Comparison of ENCODE assay signal across 9 cellular contexts in the genomic region with DNA sequence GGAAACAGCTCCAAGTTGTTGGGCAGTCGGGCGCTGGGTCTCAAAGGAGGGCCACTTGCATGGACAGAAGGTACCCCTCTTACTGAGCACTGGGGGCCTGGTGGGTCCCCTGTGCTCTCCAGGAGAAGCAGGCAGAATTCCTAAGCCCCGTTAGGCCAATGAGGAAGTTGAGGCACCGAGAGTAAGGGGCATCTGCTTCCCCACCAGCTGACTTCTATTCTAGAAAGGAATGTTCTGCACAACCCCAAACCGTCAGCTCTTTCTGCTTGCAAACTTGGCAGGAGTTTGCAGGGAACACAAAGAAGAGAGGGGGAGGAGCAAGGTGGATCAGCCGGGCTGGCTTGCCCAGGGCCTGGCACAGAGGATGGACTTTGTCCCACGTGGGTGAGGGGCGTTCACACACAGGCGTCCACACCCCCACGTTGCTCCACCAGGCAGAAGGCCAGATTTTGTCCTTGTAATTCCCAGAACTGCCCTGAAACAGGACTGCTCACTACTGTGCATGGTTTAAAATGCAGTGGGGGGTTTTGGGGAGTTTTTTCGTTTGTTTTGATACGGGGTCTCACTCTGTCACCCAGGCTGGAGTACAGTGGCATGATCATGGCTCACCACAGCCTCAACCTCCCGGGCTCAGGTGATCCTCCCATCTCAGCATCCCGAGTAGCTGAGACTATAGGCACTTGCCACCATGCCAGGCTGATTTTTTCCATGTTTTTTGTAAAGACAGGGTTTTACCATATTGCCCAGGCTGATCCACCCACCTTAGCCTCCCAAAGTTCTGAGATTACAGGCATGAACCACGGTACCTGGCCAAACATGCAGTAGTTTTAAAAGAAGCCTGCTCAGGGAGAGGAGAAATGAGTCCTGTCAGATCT.
A peak's percentile ranks its signal among the peaks of the same experiment; 100 is the strongest.
DNase-seq lines count a peak whose midpoint lies in the region; ATAC-seq and TF ChIP-seq lines count a peak whose summit lies in the region.
"Had no signal": no experiment of that assay in that cellular context is flagged by ENCODE, and none has a peak within 500 bp of the region (broad histone marks: within the 10 kb centered on the region; RNA-seq: fewer than 3 reads in every experiment).

No MANE protein-coding gene starts in this region.

- 26 to 30% methylated on average over 15 of the region's 15 CpGs for WGBS in esophagus, 2 donors

- peak overlapping the region; percentile 36 to 56 for H3K27ac ChIP-seq in esophagus (ENCODE audit: low read depth in 2 of 2, low read length in 1 of 2)
- peak overlapping the region; percentile 90 to 97 for H3K27ac ChIP-seq in mucosa of rectum (ENCODE audit: low read depth in 2 of 2, low read length in 2 of 2)
- peak overlapping the region; percentile 80 for H3K27ac ChIP-seq in vagina

- ATAC-seq in HG03378 (IDR thresholded peaks at IDR 0.05; ENCODE audit: unreplicated experiment) (no peak), GM18873 (IDR thresholded peaks at IDR 0.05; ENCODE audit: low FRiP score, unreplicated experiment) (no peak)

- no peak for TF ChIP-seq POLR2A in vagina (IDR thresholded peaks at IDR 0.05)

- no peak for TF ChIP-seq CTCF in vagina (IDR thresholded peaks at IDR 0.05)

- no peak overlapping the region for H3K4me3 ChIP-seq in esophagus (ENCODE audit: low read depth in 1 of 2, low read length in 2 of 2)
- H3K4me3 ChIP-seq in mucosa of rectum (ENCODE audit: low read length in 2 of 2), result peak overlapping the region; percentile 39 to 44
- peak overlapping the region in 1 of 2 donors; percentile 19 for H3K4me3 ChIP-seq in vagina

- no peaks in the 10 kb centered on the region for H3K36me3 ChIP-seq in esophagus (ENCODE audit: control insufficient read depth in 2 of 2, insufficient read depth in 2 of 2, low read length in 1 of 2)
- no peaks in the 10 kb centered on the region for H3K36me3 ChIP-seq in mucosa of rectum (ENCODE audit: control insufficient read depth in 2 of 2, insufficient read depth in 2 of 2, low read length in 2 of 2)
- no peaks in the 10 kb centered on the region for H3K36me3 ChIP-seq in vagina

- H3K27me3 ChIP-seq in esophagus (ENCODE audit: control insufficient read depth in 1 of 2, insufficient read depth in 2 of 2, low read length in 2 of 2) (no peaks in the 10 kb centered on the region), mucosa of rectum (ENCODE audit: control insufficient read depth in 2 of 2, insufficient read depth in 2 of 2, low read length in 2 of 2) (no peaks in the 10 kb centered on the region), vagina (no peaks in the 10 kb centered on the region)

- H3K9me3 ChIP-seq in esophagus (ENCODE audit: control insufficient read depth in 2 of 2, insufficient read depth in 1 of 2, low read depth in 1 of 2, low read length in 1 of 2) (no peaks in the 10 kb centered on the region), mucosa of rectum (ENCODE audit: control insufficient read depth in 2 of 2, low read length in 2 of 2) (no peaks in the 10 kb centered on the region), vagina (no peaks in the 10 kb centered on the region)

- intact Hi-C loops in vagina (cut with DNase I), result no loop called here

- peak overlapping the region; percentile 64 to 71 for H3K9ac ChIP-seq in mucosa of rectum (ENCODE audit: low read depth in 1 of 2, low read length in 2 of 2)

- H3K4me1 ChIP-seq in esophagus (ENCODE audit: control insufficient read depth in 2 of 2, insufficient read depth in 2 of 2, low read length in 1 of 2) (peaks cover 2 to 4% of the 10 kb centered on the region in 2 donors), mucosa of rectum (ENCODE audit: control insufficient read depth in 2 of 2, insufficient read depth in 2 of 2, low read length in 2 of 2) (peaks cover 56 to 62% of the 10 kb centered on the region in 2 donors), vagina (peaks cover 38% of the 10 kb centered on the region)

- DNase-seq in DMS53 (lab: John Stamatoyannopoulos, UW) (peak; percentile 37), DMS53 treated with DMSO at 0.1 percent for 48 hours (lab: John Stamatoyannopoulos, UW; ENCODE audit: unreplicated experiment) (no peak), vagina (ENCODE audit: extremely low spot score in 2 of 2) (no peak)
- DNase-seq in activated CD4-positive, alpha-beta T cell treated with anti-CD3 and anti-CD28 coated beads for 48 hours, result no peak
- DNase-seq: activated CD4-positive, alpha-beta T cell treated with anti-CD3 and anti-CD28 coated beads, Interleukin-2, amount 10 ng/mL, durations not matched to agents 24 days and 14 days had no signal

Comparison
In these comparisons a context has a peak if more than half of its experiments do, and no peak if none do; other contexts are left out.
1. H3K4me3 ChIP-seq: peak in mucosa of rectum (2 of 2); none in esophagus (0 of 2).
2. Peak in every context shown above with its lines, with median percentiles within 50 percentile points of each other: H3K27ac ChIP-seq.